Comparison of ENCODE assay signal across 10 cellular contexts in genomic region chr5:141001466-141001853, GRCh38. TPM values are rescaled to one million over a fixed set of nuclear protein-coding genes. Genes with fewer than 3 reads are reported as not detected.
DNase-seq lines count a peak whose midpoint lies in the region; ATAC-seq lines count a peak whose summit lies in the region.
"Had no signal": no experiment of that assay in that cellular context is flagged by ENCODE, and none has a peak within 500 bp of the region (broad histone marks: within the 10 kb centered on the region; RNA-seq: fewer than 3 reads in every experiment).

No MANE protein-coding gene starts in this region.

- no peak overlapping the region for H3K23ac ChIP-seq in neuronal stem cell (ENCODE audit: low read depth, low read length, poor library complexity)

- H3K79me1 ChIP-seq in neuronal stem cell (ENCODE audit: low read depth, low read length): no peaks in the 10 kb centered on the region

- ATAC-seq in GM19035 (IDR thresholded peaks at IDR 0.05; ENCODE audit: unreplicated experiment) (no peak), GM21786 (IDR thresholded peaks at IDR 0.05; ENCODE audit: unreplicated experiment) (no peak)

- peak overlapping the region; percentile 95 for H3K27ac ChIP-seq in neuronal stem cell (replicated peaks; ENCODE audit: low read length)

- H3K14ac ChIP-seq in neuronal stem cell (ENCODE audit: low read length): no peak overlapping the region

- H2BK15ac ChIP-seq in neuronal stem cell (ENCODE audit: low read length): no peak overlapping the region

- no peak overlapping the region for H2AK5ac ChIP-seq in neuronal stem cell (ENCODE audit: low read depth, low read length)

- H3K4me3 ChIP-seq in endocrine pancreas (ENCODE audit: control insufficient read depth, insufficient read depth, low read length) (peak overlapping the region; percentile 81), neuronal stem cell (ENCODE audit: low read length in 2 of 2) (peak overlapping the region; percentile 47 to 63)

- no peak overlapping the region for H4K8ac ChIP-seq in neuronal stem cell (ENCODE audit: low read depth, low read length)

- H3K4me2 ChIP-seq in neuronal stem cell (ENCODE audit: insufficient read depth, low read length, poor library complexity, severe bottlenecking): peak overlapping the region; percentile 77

- no peak overlapping the region for H2BK12ac ChIP-seq in neuronal stem cell (ENCODE audit: low read length)

- H3K36me3 ChIP-seq in endocrine pancreas (ENCODE audit: control insufficient read depth, insufficient read depth, low read length) (no peaks in the 10 kb centered on the region), neuronal stem cell (replicated peaks in 1 of 2; ENCODE audit: control insufficient read depth in 2 of 2, insufficient read depth in 2 of 2, low read length in 2 of 2) (no peaks in the 10 kb centered on the region)

- DNase-seq in ELF-1 (ENCODE audit: low read depth, low spot score) (peak; percentile 29), NCI-H510A treated with DMSO at 0.1 percent for 48 hours (lab: John Stamatoyannopoulos, UW) (peak; percentile 67), neuronal stem cell (ENCODE audit: low spot score) (no peak), occipital lobe (lab: John Stamatoyannopoulos, UW) (no peak), EL (no peak)

- H3K27me3 ChIP-seq in endocrine pancreas (ENCODE audit: control insufficient read depth, insufficient read depth, low read length) (no peaks in the 10 kb centered on the region), neuronal stem cell (ENCODE audit: control insufficient read depth in 3 of 3, insufficient read depth in 3 of 3, low read depth in 1 of 3, low read length in 3 of 3) (no peaks in the 10 kb centered on the region)

- peak overlapping the region; percentile 84 for H3K9ac ChIP-seq in endocrine pancreas (ENCODE audit: control insufficient read depth, insufficient read depth, low read length)
- no peak overlapping the region for H3K9ac ChIP-seq in neuronal stem cell (ENCODE audit: low read depth, low read length, poor library complexity)

- H2AFZ ChIP-seq in neuronal stem cell (ENCODE audit: low read length): peak overlapping the region; percentile 88

- no CpG with 5 or more reads among the region's 9 CpGs for WGBS in neuronal stem cell (ENCODE audit: extremely low coverage in 2 of 2, insufficient read length in 2 of 2, insufficient replicate concordance in 1 of 2), 2 donors

- no peak overlapping the region for H3K4ac ChIP-seq in neuronal stem cell (ENCODE audit: low read length)

- H4K91ac ChIP-seq in neuronal stem cell (ENCODE audit: low read depth, low read length, poor library complexity): no peak overlapping the region

- peak overlapping the region; percentile 38 for H3K18ac ChIP-seq in neuronal stem cell (ENCODE audit: low read length)

- no peak overlapping the region for H2BK120ac ChIP-seq in neuronal stem cell (ENCODE audit: low read depth, low read length)

- H3K4me1 ChIP-seq in endocrine pancreas (ENCODE audit: control insufficient read depth, insufficient read depth, low read length) (peaks cover 22% of the 10 kb centered on the region), neuronal stem cell (ENCODE audit: control insufficient read depth in 2 of 2, insufficient read depth in 1 of 2, low read depth in 1 of 2, low read length in 2 of 2) (peaks cover 16 to 25% of the 10 kb centered on the region in 2 donors)

- peak overlapping the region; percentile 97 for H2BK5ac ChIP-seq in neuronal stem cell (ENCODE audit: low read length)

- no peaks in the 10 kb centered on the region for H3K9me3 ChIP-seq in endocrine pancreas (ENCODE audit: control insufficient read depth, low read length)
- no peaks in the 10 kb centered on the region for H3K9me3 ChIP-seq in neuronal stem cell (replicated peaks in 1 of 2; ENCODE audit: control insufficient read depth in 2 of 2, insufficient read depth in 1 of 2, low read depth in 1 of 2, low read length in 2 of 2)

RNA-seq across cellular contexts. Expression of gene PCDHAC2, which starts 35.2 kb away (rescaled TPM):
- polyA plus RNA-seq in neuronal stem cell (2013, experiment 1 of 2): 6.4 TPM
- polyA plus RNA-seq in neuronal stem cell (2013, experiment 2 of 2): 7.4 TPM
- 33.5 TPM for total RNA-seq in occipital lobe

RNA-seq across cellular contexts. Expression of gene PCDHB1, which starts 49.7 kb away (rescaled TPM):
- polyA plus RNA-seq in neuronal stem cell (2013, experiment 1 of 2): 0.01 TPM
- 0.01 TPM for polyA plus RNA-seq in neuronal stem cell (2013, experiment 2 of 2)
- 0.31 TPM for total RNA-seq in occipital lobe
- total RNA-seq: pulmonary artery endothelial cell, SK-MEL-5 had no signal

Comparison
In these comparisons a context has a peak if more than half of its experiments do, and no peak if none do; other contexts are left out.
1. DNase-seq: peak in ELF-1 (single experiment) and NCI-H510A treated with DMSO at 0.1 percent for 48 hours (single experiment); none in neuronal stem cell (single experiment), occipital lobe (single experiment) and EL (single experiment).